Comparison of ENCODE assay signal across 1 cellular context in the genomic region with DNA sequence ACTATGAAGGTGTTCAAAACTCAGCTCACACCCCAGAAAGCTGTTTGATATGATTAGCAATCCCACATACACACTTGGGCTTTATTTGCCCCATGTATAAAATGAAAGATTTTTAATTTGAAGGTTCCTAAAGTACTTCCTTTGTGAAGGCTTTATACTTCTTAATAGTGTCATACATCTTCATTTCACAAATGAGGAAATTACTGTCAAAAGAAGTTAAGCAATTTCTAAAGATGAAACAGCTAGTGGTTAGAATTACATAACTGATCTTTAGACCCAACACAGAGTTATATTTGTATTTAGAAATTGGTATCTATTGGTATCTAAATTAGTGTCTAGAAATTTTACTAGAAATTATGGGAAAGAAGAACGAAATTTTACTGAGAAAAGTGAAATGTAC.
TF ChIP-seq lines count a peak whose summit lies in the region.

No MANE protein-coding gene starts in this region.

TF ChIP-seq in GM12878, 131 proteins besides CTCF, POLR2A, EP300 and RAD21:
- no peak for TF ChIP-seq SUPT20H (IDR thresholded peaks at IDR 0.05; ENCODE audit: borderline replicate concordance, control insufficient read depth, low read depth, low read length)
- TF ChIP-seq NBN (IDR thresholded peaks at IDR 0.05): no peak
- no peak for TF ChIP-seq YBX1 (IDR thresholded peaks at IDR 0.05)
- peak; percentile 8; the same call in 1 of the 2 replicates for TF ChIP-seq RUNX3 (IDR thresholded peaks at IDR 0.05; ENCODE audit: low read length)
- peak; percentile 30; the same call in 1 of the 2 replicates for TF ChIP-seq NFIC (IDR thresholded peaks at IDR 0.05; ENCODE audit: low read depth, low read length)
- TF ChIP-seq KLF5 (IDR thresholded peaks at IDR 0.05; ENCODE audit: partially characterized antibody): no peak
- no peak for TF ChIP-seq FOXK2 (IDR thresholded peaks at IDR 0.05)
- no peak for TF ChIP-seq CHD4 (IDR thresholded peaks at IDR 0.05)
- peak; percentile 67 for TF ChIP-seq MTA2 (IDR thresholded peaks at IDR 0.05; ENCODE audit: low read depth)
